Comparison of ENCODE assay signal across 1 cellular context in genomic region chr13:99200433-99201167, GRCh38.
A peak's percentile ranks its signal among the peaks of the same experiment; 100 is the strongest.
TF ChIP-seq lines count a peak whose summit lies in the region.

A gene with protein sequence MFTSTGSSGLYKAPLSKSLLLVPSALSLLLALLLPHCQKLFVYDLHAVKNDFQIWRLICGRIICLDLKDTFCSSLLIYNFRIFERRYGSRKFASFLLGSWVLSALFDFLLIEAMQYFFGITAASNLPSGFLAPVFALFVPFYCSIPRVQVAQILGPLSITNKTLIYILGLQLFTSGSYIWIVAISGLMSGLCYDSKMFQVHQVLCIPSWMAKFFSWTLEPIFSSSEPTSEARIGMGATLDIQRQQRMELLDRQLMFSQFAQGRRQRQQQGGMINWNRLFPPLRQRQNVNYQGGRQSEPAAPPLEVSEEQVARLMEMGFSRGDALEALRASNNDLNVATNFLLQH (plus strand): TSS chr13:99200854. CDS start chr13:99200909, 55 bp downstream.

TF ChIP-seq in HepG2, 621 proteins besides CTCF, POLR2A, EP300 and RAD21 (continued from another document and continues in another):
- TF ChIP-seq ZNF800 (CRISPR knock-in tag; IDR thresholded peaks at IDR 0.05): no peak
- TF ChIP-seq HOXA3 (CRISPR knock-in tag; IDR thresholded peaks at IDR 0.05): peak; percentile 83
- no peak for TF ChIP-seq RARG (CRISPR knock-in tag; IDR thresholded peaks at IDR 0.05; ENCODE audit: low read depth)
- TF ChIP-seq CC2D1A (CRISPR knock-in tag; IDR thresholded peaks at IDR 0.05): 0 out of 2 replicates have a peak, but pooled peaks have one; percentile 24
- TF ChIP-seq, protein P1, sequence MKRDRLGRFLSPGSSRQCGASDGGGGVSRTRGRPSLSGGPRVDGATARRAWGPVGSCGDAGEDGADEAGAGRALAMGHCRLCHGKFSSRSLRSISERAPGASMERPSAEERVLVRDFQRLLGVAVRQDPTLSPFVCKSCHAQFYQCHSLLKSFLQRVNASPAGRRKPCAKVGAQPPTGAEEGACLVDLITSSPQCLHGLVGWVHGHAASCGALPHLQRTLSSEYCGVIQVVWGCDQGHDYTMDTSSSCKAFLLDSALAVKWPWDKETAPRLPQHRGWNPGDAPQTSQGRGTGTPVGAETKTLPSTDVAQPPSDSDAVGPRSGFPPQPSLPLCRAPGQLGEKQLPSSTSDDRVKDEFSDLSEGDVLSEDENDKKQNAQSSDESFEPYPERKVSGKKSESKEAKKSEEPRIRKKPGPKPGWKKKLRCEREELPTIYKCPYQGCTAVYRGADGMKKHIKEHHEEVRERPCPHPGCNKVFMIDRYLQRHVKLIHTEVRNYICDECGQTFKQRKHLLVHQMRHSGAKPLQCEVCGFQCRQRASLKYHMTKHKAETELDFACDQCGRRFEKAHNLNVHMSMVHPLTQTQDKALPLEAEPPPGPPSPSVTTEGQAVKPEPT (CRISPR knock-in tag; IDR thresholded peaks at IDR 0.05; ENCODE audit: low read depth): no peak
- peak; percentile 66; the same call in 1 of the 2 replicates for TF ChIP-seq ZNF563 (CRISPR knock-in tag; IDR thresholded peaks at IDR 0.05)
- TF ChIP-seq, protein P2, sequence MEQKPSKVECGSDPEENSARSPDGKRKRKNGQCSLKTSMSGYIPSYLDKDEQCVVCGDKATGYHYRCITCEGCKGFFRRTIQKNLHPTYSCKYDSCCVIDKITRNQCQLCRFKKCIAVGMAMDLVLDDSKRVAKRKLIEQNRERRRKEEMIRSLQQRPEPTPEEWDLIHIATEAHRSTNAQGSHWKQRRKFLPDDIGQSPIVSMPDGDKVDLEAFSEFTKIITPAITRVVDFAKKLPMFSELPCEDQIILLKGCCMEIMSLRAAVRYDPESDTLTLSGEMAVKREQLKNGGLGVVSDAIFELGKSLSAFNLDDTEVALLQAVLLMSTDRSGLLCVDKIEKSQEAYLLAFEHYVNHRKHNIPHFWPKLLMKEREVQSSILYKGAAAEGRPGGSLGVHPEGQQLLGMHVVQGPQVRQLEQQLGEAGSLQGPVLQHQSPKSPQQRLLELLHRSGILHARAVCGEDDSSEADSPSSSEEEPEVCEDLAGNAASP (CRISPR knock-in tag; IDR thresholded peaks at IDR 0.05; ENCODE audit: borderline replicate concordance): peak; percentile 6; the same call in 1 of the 2 replicates
- TF ChIP-seq PTBP1 (IDR thresholded peaks at IDR 0.05; ENCODE audit: low read depth, low read length, poor library complexity, severe bottlenecking): no peak
- TF ChIP-seq ZZZ3 (CRISPR knock-in tag; IDR thresholded peaks at IDR 0.05; ENCODE audit: borderline replicate concordance): peak; percentile 49; the same call in 1 of the 2 replicates
- TF ChIP-seq MTF1 (CRISPR knock-in tag; IDR thresholded peaks at IDR 0.05): no peak
- TF ChIP-seq KLF11 (CRISPR knock-in tag; IDR thresholded peaks at IDR 0.05): no peak; the same call in 1 of the 2 replicates
- TF ChIP-seq ZNF350 (CRISPR knock-in tag; IDR thresholded peaks at IDR 0.05; ENCODE audit: borderline replicate concordance, low read depth): peak; percentile 39; the same call in 1 of the 2 replicates
- no peak for TF ChIP-seq ZNF615 (CRISPR knock-in tag; IDR thresholded peaks at IDR 0.05; ENCODE audit: borderline replicate concordance)
- peak; percentile 82 for TF ChIP-seq AHR (CRISPR knock-in tag; IDR thresholded peaks at IDR 0.05)
- 0 out of 2 replicates have a peak, but pooled peaks have one; percentile 21 for TF ChIP-seq CBFB (CRISPR knock-in tag; IDR thresholded peaks at IDR 0.05)
- TF ChIP-seq ZNF782 (CRISPR knock-in tag; IDR thresholded peaks at IDR 0.05; ENCODE audit: borderline replicate concordance): 0 out of 2 replicates have a peak, but pooled peaks have one; percentile 56
- TF ChIP-seq ZNF704 (CRISPR knock-in tag; IDR thresholded peaks at IDR 0.05; ENCODE audit: borderline replicate concordance): peak; percentile 70
- no peak; the same call in 1 of the 2 replicates for TF ChIP-seq REPIN1 (CRISPR knock-in tag; IDR thresholded peaks at IDR 0.05; ENCODE audit: borderline replicate concordance, low read depth)
- no peak; the same call in 1 of the 2 replicates for TF ChIP-seq ZMYM2 (CRISPR knock-in tag; IDR thresholded peaks at IDR 0.05)
- peak; percentile 88; the same call in 1 of the 2 replicates for TF ChIP-seq SIN3A (IDR thresholded peaks at IDR 0.05; ENCODE audit: borderline replicate concordance, low read depth, low read length)
- no peak for TF ChIP-seq NFIB (CRISPR knock-in tag; IDR thresholded peaks at IDR 0.05; ENCODE audit: borderline replicate concordance)
- TF ChIP-seq DDIT3 (CRISPR knock-in tag; IDR thresholded peaks at IDR 0.05): no peak
- TF ChIP-seq, protein P3, sequence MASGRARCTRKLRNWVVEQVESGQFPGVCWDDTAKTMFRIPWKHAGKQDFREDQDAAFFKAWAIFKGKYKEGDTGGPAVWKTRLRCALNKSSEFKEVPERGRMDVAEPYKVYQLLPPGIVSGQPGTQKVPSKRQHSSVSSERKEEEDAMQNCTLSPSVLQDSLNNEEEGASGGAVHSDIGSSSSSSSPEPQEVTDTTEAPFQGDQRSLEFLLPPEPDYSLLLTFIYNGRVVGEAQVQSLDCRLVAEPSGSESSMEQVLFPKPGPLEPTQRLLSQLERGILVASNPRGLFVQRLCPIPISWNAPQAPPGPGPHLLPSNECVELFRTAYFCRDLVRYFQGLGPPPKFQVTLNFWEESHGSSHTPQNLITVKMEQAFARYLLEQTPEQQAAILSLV (CRISPR knock-in tag; IDR thresholded peaks at IDR 0.05; ENCODE audit: borderline replicate concordance): peak; percentile 94
- TF ChIP-seq CREM (IDR thresholded peaks at IDR 0.05): peak; percentile 39; the same call in 1 of the 2 replicates
- TF ChIP-seq CREM (CRISPR knock-in tag; IDR thresholded peaks at IDR 0.05): no peak
- no peak for TF ChIP-seq HOXA7 (CRISPR knock-in tag; IDR thresholded peaks at IDR 0.05)
- 0 out of 2 replicates have a peak, but pooled peaks have one; percentile 40 for TF ChIP-seq ZBTB43 (CRISPR knock-in tag; conservative IDR thresholded peaks at IDR 0.05)
- TF ChIP-seq ZNF180 (CRISPR knock-in tag; IDR thresholded peaks at IDR 0.05; ENCODE audit: borderline replicate concordance, low read depth): no peak
- no peak; the same call in 1 of the 2 replicates for TF ChIP-seq KLF12 (CRISPR knock-in tag; IDR thresholded peaks at IDR 0.05; ENCODE audit: borderline replicate concordance)
- peak; percentile 48; the same call in 1 of the 2 replicates for TF ChIP-seq ZNF605 (CRISPR knock-in tag; IDR thresholded peaks at IDR 0.05)
- peak; percentile 33 for TF ChIP-seq TBL1XR1 (IDR thresholded peaks at IDR 0.05; ENCODE audit: borderline replicate concordance, low read length, partially characterized antibody)
- TF ChIP-seq SNAI1 (CRISPR knock-in tag; IDR thresholded peaks at IDR 0.05; ENCODE audit: borderline replicate concordance): no peak
- no peak for TF ChIP-seq GPBP1L1 (CRISPR knock-in tag; IDR thresholded peaks at IDR 0.05)
- TF ChIP-seq, protein P4, sequence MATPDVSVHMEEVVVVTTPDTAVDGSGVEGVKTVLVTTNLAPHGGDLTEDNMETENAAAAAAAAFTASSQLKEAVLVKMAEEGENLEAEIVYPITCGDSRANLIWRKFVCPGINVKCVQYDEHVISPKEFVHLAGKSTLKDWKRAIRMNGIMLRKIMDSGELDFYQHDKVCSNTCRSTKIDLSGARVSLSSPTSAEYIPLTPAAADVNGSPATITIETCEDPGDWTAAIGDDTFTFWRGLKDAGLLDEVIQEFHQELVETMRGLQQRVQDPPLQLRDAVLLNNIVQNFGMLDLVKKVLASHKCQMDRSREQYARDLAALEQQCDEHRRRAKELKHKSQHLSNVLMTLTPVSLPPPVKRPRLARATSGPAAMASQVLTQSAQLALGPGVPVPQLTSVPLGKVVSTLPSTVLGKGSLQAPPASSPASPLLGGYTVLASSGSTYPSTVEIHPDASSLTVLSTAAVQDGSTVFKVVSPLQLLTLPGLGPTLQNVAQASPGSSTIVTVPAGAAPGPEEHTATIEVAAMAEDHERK (CRISPR knock-in tag; IDR thresholded peaks at IDR 0.05; ENCODE audit: low read depth): no peak; the same call in 1 of the 2 replicates
- no peak for TF ChIP-seq GATA4 (IDR thresholded peaks at IDR 0.05; ENCODE audit: borderline replicate concordance, low read depth)
- TF ChIP-seq MIER2 (CRISPR knock-in tag; IDR thresholded peaks at IDR 0.05): no peak; the same call in 1 of the 2 replicates
- peak; percentile 86 for TF ChIP-seq ZFP82 (CRISPR knock-in tag; IDR thresholded peaks at IDR 0.05; ENCODE audit: borderline replicate concordance)
- no peak for TF ChIP-seq REXO4 (CRISPR knock-in tag; IDR thresholded peaks at IDR 0.05; ENCODE audit: borderline replicate concordance)
- TF ChIP-seq ZFP41 (CRISPR knock-in tag; IDR thresholded peaks at IDR 0.05; ENCODE audit: borderline replicate concordance): no peak
- peak; percentile 18; the same call in 1 of the 2 replicates for TF ChIP-seq ZNF792 (CRISPR knock-in tag; IDR thresholded peaks at IDR 0.05)
- TF ChIP-seq SP4 (CRISPR knock-in tag; IDR thresholded peaks at IDR 0.05): peak; percentile 68
- TF ChIP-seq SNAPC5 (CRISPR knock-in tag; IDR thresholded peaks at IDR 0.05; ENCODE audit: borderline replicate concordance): no peak
- TF ChIP-seq ZNF253 (CRISPR knock-in tag; IDR thresholded peaks at IDR 0.05; ENCODE audit: borderline replicate concordance): no peak
- TF ChIP-seq ZNF230 (CRISPR knock-in tag; IDR thresholded peaks at IDR 0.05): peak; percentile 48; the same call in 1 of the 2 replicates
- peak; percentile 20; the same call in 1 of the 2 replicates for TF ChIP-seq MYNN (CRISPR knock-in tag; IDR thresholded peaks at IDR 0.05; ENCODE audit: low read depth)
- peak; percentile 49; the same call in 1 of the 2 replicates for TF ChIP-seq NFYC (CRISPR knock-in tag; IDR thresholded peaks at IDR 0.05)
- TF ChIP-seq ZNF672 (CRISPR knock-in tag; IDR thresholded peaks at IDR 0.05): no peak
- no peak; the same call in none of the 2 replicates for TF ChIP-seq RFXAP (CRISPR knock-in tag; IDR thresholded peaks at IDR 0.05; ENCODE audit: borderline replicate concordance)
- no peak for TF ChIP-seq U2AF1 (optimal IDR thresholded peaks at IDR 0.05; ENCODE audit: low read depth, low read length)
- no peak for TF ChIP-seq NFRKB (IDR thresholded peaks at IDR 0.05)
- TF ChIP-seq ZNF24 (IDR thresholded peaks at IDR 0.05): no peak
- TF ChIP-seq, protein P5, sequence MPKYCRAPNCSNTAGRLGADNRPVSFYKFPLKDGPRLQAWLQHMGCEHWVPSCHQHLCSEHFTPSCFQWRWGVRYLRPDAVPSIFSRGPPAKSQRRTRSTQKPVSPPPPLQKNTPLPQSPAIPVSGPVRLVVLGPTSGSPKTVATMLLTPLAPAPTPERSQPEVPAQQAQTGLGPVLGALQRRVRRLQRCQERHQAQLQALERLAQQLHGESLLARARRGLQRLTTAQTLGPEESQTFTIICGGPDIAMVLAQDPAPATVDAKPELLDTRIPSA (CRISPR knock-in tag; IDR thresholded peaks at IDR 0.05; ENCODE audit: borderline replicate concordance): 0 out of 2 replicates have a peak, but pooled peaks have one; percentile 14
- peak; percentile 59; the same call in 1 of the 2 replicates for TF ChIP-seq HOXD1 (CRISPR knock-in tag; IDR thresholded peaks at IDR 0.05)
- TF ChIP-seq ZNF234 (CRISPR knock-in tag; conservative IDR thresholded peaks at IDR 0.05): no peak
- no peak; the same call in 1 of the 2 replicates for TF ChIP-seq RFX5 (IDR thresholded peaks at IDR 0.05; ENCODE audit: low read depth, low read length)
- TF ChIP-seq KMT2B (CRISPR knock-in tag; IDR thresholded peaks at IDR 0.05): peak; percentile 53; the same call in 1 of the 2 replicates
- 0 out of 2 replicates have a peak, but pooled peaks have one; percentile 60 for TF ChIP-seq ZNF138 (CRISPR knock-in tag; IDR thresholded peaks at IDR 0.05; ENCODE audit: low read depth)
